ENCODE assay signal across 8 cellular contexts in genomic region chr19:7636691-7637373, GRCh38. TPM values are rescaled to one million over a fixed set of nuclear protein-coding genes. Genes with fewer than 3 reads are reported as not detected.
A peak's percentile ranks its signal among the peaks of the same experiment; 100 is the strongest.
DNase-seq lines count a peak whose midpoint lies in the region; ATAC-seq and TF ChIP-seq lines count a peak whose summit lies in the region.

STXBP2 (plus strand) TSS chr19:7637110; CDS start chr19:7637150, 40 bp downstream.

- H3K27me3 ChIP-seq in right lobe of liver, result no peaks in the 10 kb centered on the region

- H3K4me3 ChIP-seq in choroid plexus epithelial cell (ENCODE audit: low read depth, low read length) (peak within 1 kb of the TSS; percentile 68), right lobe of liver (peak within 1 kb of the TSS; percentile 77 to 82 (median 79))

- peak within 1 kb of the TSS; percentile 72 to 86 (median 77) for H3K27ac ChIP-seq in right lobe of liver

- TF ChIP-seq POLR2A in right lobe of liver (IDR thresholded peaks at IDR 0.05), result peak; percentile 45

- H3K36me3 ChIP-seq in right lobe of liver, result no peaks in the 10 kb centered on the region

- intact Hi-C loops in right lobe of liver (cut with DNase I), result no loop called here

- WGBS in right lobe of liver (ENCODE audit: insufficient coverage, low coverage, low lambda C conversion rate, missing lambda C conversion rate), result 8% methylated on average over 11 of the region's 61 CpGs

- H3K4me1 ChIP-seq in right lobe of liver, result peaks cover 0 to 4% (median 0%) of the 10 kb centered on the region in 4 donors

- ATAC-seq in HG02642 (IDR thresholded peaks at IDR 0.05; ENCODE audit: poor library complexity, unreplicated experiment) (peak; percentile 72), right lobe of liver (peak; percentile 92 to 98 (median 96)), GM18873 (IDR thresholded peaks at IDR 0.05; ENCODE audit: low FRiP score, unreplicated experiment) (no peak)

- no peaks in the 10 kb centered on the region for H3K9me3 ChIP-seq in right lobe of liver

- DNase-seq in ELF-1 (ENCODE audit: low read depth, low spot score) (peak; percentile 56), NCI-H2107 (lab: John Stamatoyannopoulos, UW) (peak; percentile 17), choroid plexus epithelial cell (ENCODE audit: low read depth) (peak; percentile 58), right lobe of liver (peak; percentile 88 to 90 (median 89))
- peak; percentile 88 to 89 for DNase-seq in activated CD4-positive, alpha-beta T cell treated with anti-CD3 and anti-CD28 coated beads for 24 hours (ENCODE audit: low read depth in 2 of 2)
- peak; percentile 85 for DNase-seq in stimulated activated CD8-positive, alpha-beta memory T cell treated with anti-CD3 and anti-CD28 coated beads, Interleukin-15, amount 100 ng/mL, for 1 hour (ENCODE audit: low read depth)

- TF ChIP-seq CTCF in choroid plexus epithelial cell (conservative IDR thresholded peaks at IDR 0.05; ENCODE audit: low read depth, low read length) (no peak), right lobe of liver (IDR thresholded peaks at IDR 0.05) (peak in 1 of 4 donors; percentile 36)

RNA-seq across cellular contexts. Expression of gene STXBP2, which starts in this region (rescaled TPM):
- 10 to 100 TPM; 27.5 to 45.7 (median 39.1) TPM for total RNA-seq in right lobe of liver

Comparison
In these comparisons a context has a peak if more than half of its experiments do, and no peak if none do; other contexts are left out.
1. DNase-seq: peak in every context shown above with its lines; median percentile 89 in right lobe of liver; 88 in activated CD4-positive, alpha-beta T cell treated with anti-CD3 and anti-CD28 coated beads for 24 hours; 85 in stimulated activated CD8-positive, alpha-beta memory T cell treated with anti-CD3 and anti-CD28 coated beads, Interleukin-15, amount 100 ng/mL, for 1 hour; 58 in choroid plexus epithelial cell; 56 in ELF-1; 17 in NCI-H2107.